12 cellular contexts compared by ENCODE assay signal in the genomic region with DNA sequence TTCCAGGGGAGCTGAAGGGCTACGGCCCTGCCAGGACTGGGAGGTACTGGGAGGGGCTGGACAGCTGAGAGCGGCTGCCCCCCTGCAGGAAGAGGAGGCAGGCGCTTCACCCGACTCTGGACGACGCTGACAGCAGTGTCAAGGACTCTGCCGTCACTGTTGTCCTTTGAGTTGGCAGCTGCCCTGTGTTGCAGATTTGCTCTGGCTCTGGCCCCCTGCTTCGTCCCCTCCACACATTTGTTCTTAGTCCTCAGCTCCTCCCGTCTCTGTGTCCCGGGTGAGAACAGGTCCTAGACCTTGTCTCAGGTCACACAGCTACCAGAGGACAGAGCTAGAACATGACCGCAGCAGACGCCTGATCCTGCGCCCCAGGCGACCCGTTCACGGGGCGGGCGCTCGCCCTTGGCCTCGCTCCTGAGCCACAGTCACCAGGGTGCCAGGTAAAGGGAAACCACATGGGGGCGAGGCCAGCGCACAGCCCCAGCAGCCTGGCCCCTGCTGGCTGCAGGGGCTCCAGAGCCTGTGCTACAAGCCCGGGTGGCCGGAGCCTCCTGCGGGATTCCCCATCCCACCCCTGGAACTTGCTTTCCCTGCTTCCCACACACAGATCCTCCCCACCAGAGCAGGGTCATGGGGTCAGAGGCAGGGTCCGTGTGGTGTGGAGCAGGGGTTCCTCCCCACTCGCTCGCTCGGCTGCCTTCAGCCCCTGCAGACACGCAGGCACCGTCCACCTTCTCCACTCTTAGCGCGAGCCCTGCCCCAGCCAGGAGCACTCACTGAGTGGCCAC. TPM values are rescaled to one million over a fixed set of nuclear protein-coding genes. Genes with fewer than 3 reads are reported as not detected.
DNase-seq lines count a peak whose midpoint lies in the region; ATAC-seq, FAIRE-seq and TF ChIP-seq lines count a peak whose summit lies in the region.
"Had no signal": no experiment of that assay in that cellular context is flagged by ENCODE, and none has a peak within 500 bp of the region (broad histone marks: within the 10 kb centered on the region; RNA-seq: fewer than 3 reads in every experiment).

No MANE protein-coding gene starts in this region.

- POLR2A ChIA-PET in activated CD4-positive, alpha-beta T cell treated with anti-CD3 and anti-CD28 coated beads, Interleukin-2, amount 10 ng/mL, durations not matched to agents 7 days and 5 days (lab: Charles Lee) = no interaction called here

- 52 to 66% (median 54%) methylated on average over 7 to 33 of the region's 33 CpGs for WGBS in adrenal gland, 4 donors

- no peaks in the 10 kb centered on the region for H3K9me3 Mint-ChIP-seq in activated CD4-positive, alpha-beta T cell treated with anti-CD3 and anti-CD28 coated beads, Interleukin-2, amount 10 ng/mL, durations not matched to agents 7 days and 5 days
- H3K9me3 Mint-ChIP-seq in activated CD4-positive, alpha-beta T cell treated with anti-CD3 and anti-CD28 coated beads, Interleukin-2, amount 10 ng/mL, durations not matched to agents 24 days and 14 days = no peaks in the 10 kb centered on the region
- no peaks in the 10 kb centered on the region for H3K9me3 Mint-ChIP-seq in stimulated activated effector memory CD8-positive, alpha-beta T cell treated with anti-CD3 and anti-CD28 coated beads, Interleukin-12 subunit alpha, Interleukin-12 subunit beta, amount 100 ng/mL, for 72 hours
- H3K9me3 Mint-ChIP-seq: mesothelial cell of epicardium had no signal

- H3K9me3 ChIP-seq in adrenal gland (replicated peaks in 1 of 3) = no peaks in the 10 kb centered on the region
- no peaks in the 10 kb centered on the region for H3K9me3 ChIP-seq in left lung

- no peaks in the 10 kb centered on the region for H3K27me3 ChIP-seq in adrenal gland
- no peaks in the 10 kb centered on the region for H3K27me3 ChIP-seq in left lung

- CTCF ChIA-PET in activated CD4-positive, alpha-beta T cell treated with anti-CD3 and anti-CD28 coated beads, Interleukin-2, amount 10 ng/mL, durations not matched to agents 7 days and 5 days (lab: Charles Lee) = interaction anchor here (2.9 kb wide), 1 partner anchor 9 kb away, joined by 10 read pairs; no protein-coding TSS in a partner anchor

- peaks cover 22% of the 10 kb centered on the region for H3K4me1 Mint-ChIP-seq in activated CD4-positive, alpha-beta T cell treated with anti-CD3 and anti-CD28 coated beads, Interleukin-2, amount 10 ng/mL, durations not matched to agents 7 days and 5 days
- peaks cover 7% of the 10 kb centered on the region for H3K4me1 Mint-ChIP-seq in activated CD4-positive, alpha-beta T cell treated with anti-CD3 and anti-CD28 coated beads, Interleukin-2, amount 10 ng/mL, durations not matched to agents 24 days and 14 days
- H3K4me1 Mint-ChIP-seq in stimulated activated effector memory CD8-positive, alpha-beta T cell treated with anti-CD3 and anti-CD28 coated beads, Interleukin-12 subunit alpha, Interleukin-12 subunit beta, amount 100 ng/mL, for 72 hours = peaks cover 45% of the 10 kb centered on the region

- H3K36me3 ChIP-seq in adrenal gland (replicated peaks in 1 of 2) (no peaks in the 10 kb centered on the region), left lung (peaks cover 0 to 4% of the 10 kb centered on the region in 2 donors)

- no peak overlapping the region for H3K4me3 Mint-ChIP-seq in activated CD4-positive, alpha-beta T cell treated with anti-CD3 and anti-CD28 coated beads, Interleukin-2, amount 10 ng/mL, durations not matched to agents 7 days and 5 days
- no peak overlapping the region for H3K4me3 Mint-ChIP-seq in activated CD4-positive, alpha-beta T cell treated with anti-CD3 and anti-CD28 coated beads, Interleukin-2, amount 10 ng/mL, durations not matched to agents 24 days and 14 days
- H3K4me3 Mint-ChIP-seq in stimulated activated effector memory CD8-positive, alpha-beta T cell treated with anti-CD3 and anti-CD28 coated beads, Interleukin-12 subunit alpha, Interleukin-12 subunit beta, amount 100 ng/mL, for 72 hours = no peak overlapping the region
- H3K4me3 Mint-ChIP-seq: mesothelial cell of epicardium had no signal

- no peak for FAIRE-seq in urothelium cell line (lab: Jason Lieb, UNC)

- no peak for DNase-seq in activated CD4-positive, alpha-beta T cell treated with anti-CD3 and anti-CD28 coated beads, Interleukin-2, amount 10 ng/mL, durations not matched to agents 7 days and 5 days
- DNase-seq in activated CD4-positive, alpha-beta T cell treated with anti-CD3 and anti-CD28 coated beads, Interleukin-2, amount 10 ng/mL, durations not matched to agents 24 days and 14 days = no peak
- peak in 5 of 7 donors; percentile 41 to 70 (median 53) for DNase-seq in adrenal gland
- DNase-seq in left lung = peak; percentile 24 to 78
- DNase-seq in stimulated activated effector memory CD8-positive, alpha-beta T cell treated with anti-CD3 and anti-CD28 coated beads, Interleukin-12 subunit alpha, Interleukin-12 subunit beta, amount 100 ng/mL, for 72 hours (ENCODE audit: low spot score in 2 of 2) = no peak
- DNase-seq in urothelium cell line (ENCODE audit: low spot score) = no peak
- DNase-seq: activated CD4-positive, alpha-beta T cell treated with anti-CD3 and anti-CD28 coated beads for 48 hours; effector memory CD4-positive, alpha-beta T cell; stimulated activated CD4-positive, alpha-beta T cell treated with anti-CD3 and anti-CD28 coated beads, Interleukin-12 subunit alpha, Interleukin-12 subunit beta, amount 100 ng/mL, for 4 hours had no signal

- peak overlapping the region; percentile 69 for H3K27ac Mint-ChIP-seq in activated CD4-positive, alpha-beta T cell treated with anti-CD3 and anti-CD28 coated beads, Interleukin-2, amount 10 ng/mL, durations not matched to agents 7 days and 5 days
- H3K27ac Mint-ChIP-seq in activated CD4-positive, alpha-beta T cell treated with anti-CD3 and anti-CD28 coated beads, Interleukin-2, amount 10 ng/mL, durations not matched to agents 24 days and 14 days = no peak overlapping the region
- peak overlapping the region; percentile 67 for H3K27ac Mint-ChIP-seq in stimulated activated effector memory CD8-positive, alpha-beta T cell treated with anti-CD3 and anti-CD28 coated beads, Interleukin-12 subunit alpha, Interleukin-12 subunit beta, amount 100 ng/mL, for 72 hours
- H3K27ac Mint-ChIP-seq: mesothelial cell of epicardium had no signal

- intact Hi-C loops in activated CD4-positive, alpha-beta T cell treated with anti-CD3 and anti-CD28 coated beads, Interleukin-2, amount 10 ng/mL, durations not matched to agents 24 days and 14 days (cut with micrococcal nuclease) = no loop called here
- intact Hi-C loops in adrenal gland (cut with DNase I) = no loop called here
- intact Hi-C loops in left lung (cut with DNase I) = no loop called here

- TF ChIP-seq POLR2A in adrenal gland (IDR thresholded peaks at IDR 0.05) = no peak

- H3K27ac ChIP-seq in adrenal gland (peak overlapping the region in 1 of 5 donors; percentile 50), left lung (no peak overlapping the region)

- H3K4me1 ChIP-seq in adrenal gland (replicated peaks in 1 of 2) (peaks cover 7 to 17% of the 10 kb centered on the region in 2 donors), left lung (no peaks in the 10 kb centered on the region)

- ATAC-seq in left lung (no peak), GM21619 (IDR thresholded peaks at IDR 0.05; ENCODE audit: unreplicated experiment) (no peak), GM21825 (IDR thresholded peaks at IDR 0.05; ENCODE audit: unreplicated experiment) (no peak)
- no peak for ATAC-seq in stimulated activated effector memory CD8-positive, alpha-beta T cell treated with anti-CD3 and anti-CD28 coated beads, Interleukin-12 subunit alpha, Interleukin-12 subunit beta, amount 100 ng/mL, for 72 hours

- no peak overlapping the region for H3K4me3 ChIP-seq in adrenal gland
- no peak overlapping the region for H3K4me3 ChIP-seq in left lung

- peaks cover 2% of the 10 kb centered on the region for H3K36me3 Mint-ChIP-seq in activated CD4-positive, alpha-beta T cell treated with anti-CD3 and anti-CD28 coated beads, Interleukin-2, amount 10 ng/mL, durations not matched to agents 7 days and 5 days (ENCODE audit: low read depth)
- H3K36me3 Mint-ChIP-seq in activated CD4-positive, alpha-beta T cell treated with anti-CD3 and anti-CD28 coated beads, Interleukin-2, amount 10 ng/mL, durations not matched to agents 24 days and 14 days (ENCODE audit: low read depth) = peaks cover 4% of the 10 kb centered on the region
- peaks cover 17% of the 10 kb centered on the region for H3K36me3 Mint-ChIP-seq in stimulated activated effector memory CD8-positive, alpha-beta T cell treated with anti-CD3 and anti-CD28 coated beads, Interleukin-12 subunit alpha, Interleukin-12 subunit beta, amount 100 ng/mL, for 72 hours
- H3K36me3 Mint-ChIP-seq: mesothelial cell of epicardium had no signal

- TF ChIP-seq CTCF in adrenal gland (IDR thresholded peaks at IDR 0.05) (no peak), left lung (IDR thresholded peaks at IDR 0.05) (no peak)

- no peaks in the 10 kb centered on the region for H3K27me3 Mint-ChIP-seq in activated CD4-positive, alpha-beta T cell treated with anti-CD3 and anti-CD28 coated beads, Interleukin-2, amount 10 ng/mL, durations not matched to agents 7 days and 5 days
- no peaks in the 10 kb centered on the region for H3K27me3 Mint-ChIP-seq in activated CD4-positive, alpha-beta T cell treated with anti-CD3 and anti-CD28 coated beads, Interleukin-2, amount 10 ng/mL, durations not matched to agents 24 days and 14 days

RNA-seq across cellular contexts. Expression of a gene that starts 10.7 kb away (rescaled TPM):
- total RNA-seq in activated CD4-positive, alpha-beta T cell treated with anti-CD3 and anti-CD28 coated beads, Interleukin-2, amount 10 ng/mL, durations not matched to agents 7 days and 5 days = 10 to 100 TPM; 14.6 to 16.1 TPM
- total RNA-seq in activated CD4-positive, alpha-beta T cell treated with anti-CD3 and anti-CD28 coated beads, Interleukin-2, amount 10 ng/mL, durations not matched to agents 24 days and 14 days = 20.0 and 21.0 TPM in 2 replicates
- total RNA-seq in adrenal gland (10 to 100 TPM in 2 of 8 donors, 1 to 10 TPM in 6; 6.7 to 13.2 (median 7.8) TPM), left lung (10 to 100 TPM; 13.4 to 16.4 TPM)
- 1 to 10 TPM; 2.7 to 8.3 (median 6.8) TPM for polyA plus RNA-seq in adrenal gland

RNA-seq across cellular contexts. Expression of a gene that starts 42.8 kb away (rescaled TPM):
- 100 to 1,000 TPM; 258 to 294 TPM for total RNA-seq in activated CD4-positive, alpha-beta T cell treated with anti-CD3 and anti-CD28 coated beads, Interleukin-2, amount 10 ng/mL, durations not matched to agents 7 days and 5 days
- total RNA-seq in activated CD4-positive, alpha-beta T cell treated with anti-CD3 and anti-CD28 coated beads, Interleukin-2, amount 10 ng/mL, durations not matched to agents 24 days and 14 days = 261 and 262 TPM in 2 replicates
- total RNA-seq in adrenal gland (10 to 100 TPM; 13.6 to 25.7 (median 17.9) TPM), left lung (10 to 100 TPM; 35.6 to 82.5 TPM)
- 10 to 100 TPM in 1 of 3 donors, 1 to 10 TPM in 2; 5.6 to 48.0 (median 8.6) TPM for polyA plus RNA-seq in adrenal gland

Comparison
In these comparisons a context has a peak if more than half of its experiments do, and no peak if none do; other contexts are left out.
1. DNase-seq: peak in adrenal gland (5 of 7) and left lung (2 of 2); none in activated CD4-positive, alpha-beta T cell treated with anti-CD3 and anti-CD28 coated beads, Interleukin-2, amount 10 ng/mL, durations not matched to agents 7 days and 5 days (single experiment), activated CD4-positive, alpha-beta T cell treated with anti-CD3 and anti-CD28 coated beads, Interleukin-2, amount 10 ng/mL, durations not matched to agents 24 days and 14 days (single experiment), stimulated activated effector memory CD8-positive, alpha-beta T cell treated with anti-CD3 and anti-CD28 coated beads, Interleukin-12 subunit alpha, Interleukin-12 subunit beta, amount 100 ng/mL, for 72 hours (0 of 2) and urothelium cell line (single experiment).